ENCODE assay signal across 16 cellular contexts in genomic region chr15:93245616-93246122, GRCh38.
"Had no signal": no experiment of that assay in that cellular context is flagged by ENCODE, and none has a peak within 500 bp of the region (broad histone marks: within the 10 kb centered on the region; RNA-seq: fewer than 3 reads in every experiment).

No MANE protein-coding gene starts in this region.

- H3K27me3 ChIP-seq: thyroid gland had no signal

- H3K9me3 Mint-ChIP-seq: activated CD4-positive, alpha-beta memory T cell treated with anti-CD3 and anti-CD28 coated beads, Interleukin-2, amount 10 ng/mL, durations not matched to agents 7 days and 5 days; activated naive CD4-positive, alpha-beta T cell treated with anti-CD3 and anti-CD28 coated beads, Interleukin-2, amount 50 U/mL, for 24 hours; dendritic cell treated with granulocyte-macrophage colony-stimulating factor and Interleukin-4, amounts not matched to agents 40 ng/mL and 50 ng/mL, for 4 days; memory B cell had no signal

- H3K27me3 Mint-ChIP-seq: brain, memory B cell had no signal

- ATAC-seq: stimulated activated naive CD8-positive, alpha-beta T cell treated with anti-CD3 and anti-CD28 coated beads, Interleukin-15, Interleukin-2, amounts not matched to agents 100 U/mL and 50 U/mL, for 24 hours had no signal

- H3K9me3 ChIP-seq: thyroid gland had no signal

- H3K4me1 Mint-ChIP-seq: memory B cell had no signal

- H3K27ac Mint-ChIP-seq: activated CD4-positive, alpha-beta memory T cell treated with anti-CD3 and anti-CD28 coated beads, Interleukin-2, amount 10 ng/mL, durations not matched to agents 7 days and 5 days; activated naive CD4-positive, alpha-beta T cell treated with anti-CD3 and anti-CD28 coated beads, Interleukin-2, amount 50 U/mL, for 24 hours; dendritic cell treated with granulocyte-macrophage colony-stimulating factor and Interleukin-4, amounts not matched to agents 40 ng/mL and 50 ng/mL, for 4 days; memory B cell had no signal

- H3K27ac ChIP-seq: thyroid gland had no signal

- H3K4me3 Mint-ChIP-seq: activated CD4-positive, alpha-beta memory T cell treated with anti-CD3 and anti-CD28 coated beads, Interleukin-2, amount 10 ng/mL, durations not matched to agents 7 days and 5 days; activated naive CD4-positive, alpha-beta T cell treated with anti-CD3 and anti-CD28 coated beads, Interleukin-2, amount 50 U/mL, for 24 hours; dendritic cell treated with granulocyte-macrophage colony-stimulating factor and Interleukin-4, amounts not matched to agents 40 ng/mL and 50 ng/mL, for 4 days; memory B cell had no signal

- DNase-seq: activated CD4-positive, alpha-beta memory T cell treated with anti-CD3 and anti-CD28 coated beads, Interleukin-2, amount 10 ng/mL, durations not matched to agents 7 days and 5 days; activated CD4-positive, alpha-beta T cell treated with anti-CD3 and anti-CD28 coated beads for 48 hours; activated gamma-delta T cell treated with Interleukin-2 at 50 U/mL for 16 hours; anterior cingulate cortex; caudate nucleus; effector CD8-positive, alpha-beta T cell; erythroblast; foreskin melanocyte; hippocampal formation; stimulated activated CD4-positive, alpha-beta T cell treated with anti-CD3 and anti-CD28 coated beads, Interleukin-4, amount 100 ng/mL, for 4 hours; stimulated activated naive CD8-positive, alpha-beta T cell treated with anti-CD3 and anti-CD28 coated beads, Interleukin-15, Interleukin-2, amounts not matched to agents 100 U/mL and 50 U/mL, for 24 hours; thyroid gland had no signal

- H3K36me3 ChIP-seq: thyroid gland had no signal

- H3K36me3 Mint-ChIP-seq: brain, memory B cell had no signal

- H3K4me1 ChIP-seq: thyroid gland had no signal

- H3K4me3 ChIP-seq: thyroid gland had no signal
